Comparison of ENCODE assay signal across 8 cellular contexts in the genomic region with DNA sequence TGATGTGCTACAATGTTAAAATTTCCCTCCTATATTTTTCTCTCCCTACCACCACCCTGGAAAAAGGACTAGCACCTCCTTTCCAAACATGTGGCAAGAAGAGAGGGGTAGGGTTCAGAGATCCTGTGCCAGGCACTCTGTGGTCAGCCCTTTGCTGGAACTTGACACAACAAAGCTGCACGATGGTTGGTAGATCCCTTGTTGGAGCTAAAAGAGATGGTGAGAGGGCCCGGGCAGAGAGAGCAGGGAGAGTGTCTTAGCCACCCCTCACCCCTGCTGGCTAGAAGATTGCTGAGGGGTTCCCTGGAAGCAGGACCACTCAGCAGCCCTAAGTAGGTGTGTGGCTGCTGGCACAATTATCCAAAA. TPM values are rescaled to one million over a fixed set of nuclear protein-coding genes. Genes with fewer than 3 reads are reported as not detected.
DNase-seq lines count a peak whose midpoint lies in the region; ATAC-seq and TF ChIP-seq lines count a peak whose summit lies in the region.

No MANE protein-coding gene starts in this region.

- CTCF ChIA-PET in activated naive CD4-positive, alpha-beta T cell treated with anti-CD3 and anti-CD28 coated beads, Interleukin-2, amount 10 ng/mL, durations not matched to agents 7 days and 5 days (lab: Charles Lee): interaction anchor here (1.0 kb wide), 1 partner anchor 80 kb away, joined by 7 read pairs; no protein-coding TSS in a partner anchor
- CTCF ChIA-PET in naive thymus-derived CD4-positive, alpha-beta T cell (lab: Charles Lee): no interaction called here

- H3K4me1 Mint-ChIP-seq in activated naive CD4-positive, alpha-beta T cell treated with anti-CD3 and anti-CD28 coated beads, Interleukin-2, amount 10 ng/mL, durations not matched to agents 7 days and 5 days: peaks cover 69% of the 10 kb centered on the region
- H3K4me1 Mint-ChIP-seq in naive thymus-derived CD4-positive, alpha-beta T cell: peaks cover 50 to 67% (median 63%) of the 10 kb centered on the region in 7 donors

- TF ChIP-seq POLR2A in upper lobe of left lung (IDR thresholded peaks at IDR 0.05): no peak

- H3K27me3 ChIP-seq in ascending aorta (no peaks in the 10 kb centered on the region), upper lobe of left lung (no peaks in the 10 kb centered on the region)
- no peaks in the 10 kb centered on the region for H3K27me3 ChIP-seq in naive thymus-derived CD4-positive, alpha-beta T cell (ENCODE audit: control insufficient read depth in 2 of 2, insufficient read depth in 2 of 2, low read length in 2 of 2)

- peaks cover 6 to 16% of the 10 kb centered on the region in 2 donors for H3K4me1 ChIP-seq in ascending aorta
- H3K4me1 ChIP-seq in naive thymus-derived CD4-positive, alpha-beta T cell (ENCODE audit: control insufficient read depth in 2 of 2, insufficient read depth in 2 of 2, low read length in 2 of 2): peaks cover 38 to 46% of the 10 kb centered on the region in 2 donors
- peaks cover 22 to 44% (median 31%) of the 10 kb centered on the region in 4 donors for H3K4me1 ChIP-seq in upper lobe of left lung

- H3K27ac Mint-ChIP-seq in activated naive CD4-positive, alpha-beta T cell treated with anti-CD3 and anti-CD28 coated beads, Interleukin-2, amount 10 ng/mL, durations not matched to agents 7 days and 5 days: peak overlapping the region; percentile 88
- peak overlapping the region; percentile 84 to 97 (median 88) for H3K27ac Mint-ChIP-seq in naive thymus-derived CD4-positive, alpha-beta T cell

- no peak for DNase-seq in activated naive CD4-positive, alpha-beta T cell treated with anti-CD3 and anti-CD28 coated beads, Interleukin-2, amount 10 ng/mL, durations not matched to agents 7 days and 5 days
- DNase-seq in activated naive CD4-positive, alpha-beta T cell treated with Interleukin-2 at 50 U/mL for 16 hours: no peak
- DNase-seq in ascending aorta (ENCODE audit: low spot score in 2 of 2) (no peak), upper lobe of left lung (no peak), NCI-H128 (lab: John Stamatoyannopoulos, UW; ENCODE audit: unreplicated experiment) (no peak), NCI-H1694 treated with DMSO at 0.1 percent for 48 hours (lab: John Stamatoyannopoulos, UW) (no peak), NK-92 (lab: John Stamatoyannopoulos, UW; ENCODE audit: unreplicated experiment) (no peak)
- DNase-seq in naive thymus-derived CD4-positive, alpha-beta T cell: no peak

- intact Hi-C loops in ascending aorta (cut with DNase I): loop anchor here (2.0 to 5.0 kb wide), 8 partner anchors 71 to 521 kb away; a partner anchor contains a TSS
- intact Hi-C loops in naive thymus-derived CD4-positive, alpha-beta T cell (cut with micrococcal nuclease): loop anchor here (5.0 kb wide), 4 partner anchors 134 to 809 kb away; a partner anchor contains a TSS

- ATAC-seq in naive thymus-derived CD4-positive, alpha-beta T cell: no peak
- no peak for ATAC-seq in upper lobe of left lung (ENCODE audit: low FRiP score in 2 of 2)

- no peaks in the 10 kb centered on the region for H3K9me3 ChIP-seq in ascending aorta
- H3K9me3 ChIP-seq in naive thymus-derived CD4-positive, alpha-beta T cell (ENCODE audit: control insufficient read depth in 2 of 3, low read length in 3 of 3): no peaks in the 10 kb centered on the region
- no peaks in the 10 kb centered on the region for H3K9me3 ChIP-seq in upper lobe of left lung

- TF ChIP-seq CTCF in ascending aorta (IDR thresholded peaks at IDR 0.05) (no peak), upper lobe of left lung (IDR thresholded peaks at IDR 0.05) (no peak)

- H3K27me3 Mint-ChIP-seq in activated naive CD4-positive, alpha-beta T cell treated with anti-CD3 and anti-CD28 coated beads, Interleukin-2, amount 10 ng/mL, durations not matched to agents 7 days and 5 days: peaks cover 4% of the 10 kb centered on the region
- H3K27me3 Mint-ChIP-seq in naive thymus-derived CD4-positive, alpha-beta T cell: no peaks in the 10 kb centered on the region

- H3K4me3 Mint-ChIP-seq in activated naive CD4-positive, alpha-beta T cell treated with anti-CD3 and anti-CD28 coated beads, Interleukin-2, amount 10 ng/mL, durations not matched to agents 7 days and 5 days: no peak overlapping the region
- peak overlapping the region; percentile 64 to 99 (median 96) for H3K4me3 Mint-ChIP-seq in naive thymus-derived CD4-positive, alpha-beta T cell

- 61 to 74% methylated on average over 2 of the region's 2 CpGs for WGBS in upper lobe of left lung, 2 donors

- H3K36me3 Mint-ChIP-seq in activated naive CD4-positive, alpha-beta T cell treated with anti-CD3 and anti-CD28 coated beads, Interleukin-2, amount 10 ng/mL, durations not matched to agents 7 days and 5 days: peaks cover 20% of the 10 kb centered on the region
- H3K36me3 Mint-ChIP-seq in naive thymus-derived CD4-positive, alpha-beta T cell: peaks cover 0 to 13% (median 0%) of the 10 kb centered on the region in 5 donors

- H3K36me3 ChIP-seq in ascending aorta (no peaks in the 10 kb centered on the region), upper lobe of left lung (no peaks in the 10 kb centered on the region)
- H3K36me3 ChIP-seq in naive thymus-derived CD4-positive, alpha-beta T cell (ENCODE audit: control insufficient read depth in 2 of 3, insufficient read depth in 3 of 3, low read length in 3 of 3): peaks cover 0 to 3% (median 0%) of the 10 kb centered on the region in 3 experiments

- no peak for TF ChIP-seq EP300 in upper lobe of left lung (IDR thresholded peaks at IDR 0.05)

- H3K9me3 Mint-ChIP-seq in activated naive CD4-positive, alpha-beta T cell treated with anti-CD3 and anti-CD28 coated beads, Interleukin-2, amount 10 ng/mL, durations not matched to agents 7 days and 5 days: no peaks in the 10 kb centered on the region
- H3K9me3 Mint-ChIP-seq in naive thymus-derived CD4-positive, alpha-beta T cell: peaks cover 0 to 8% (median 0%) of the 10 kb centered on the region in 11 donors

- POLR2A ChIA-PET in naive thymus-derived CD4-positive, alpha-beta T cell (lab: Charles Lee): interaction anchor here (1.0 kb wide), 2 partner anchors 79 to 81 kb away, joined by 3 to 10 read pairs; no protein-coding TSS in a partner anchor

- H3K27ac ChIP-seq in ascending aorta (peak overlapping the region; percentile 58 to 86), upper lobe of left lung (peak overlapping the region; percentile 8 to 97 (median 86))
- H3K27ac ChIP-seq in naive thymus-derived CD4-positive, alpha-beta T cell (ENCODE audit: low read depth, low read length): peak overlapping the region; percentile 93

- H3K4me3 ChIP-seq in ascending aorta (no peak overlapping the region), upper lobe of left lung (no peak overlapping the region)
- no peak overlapping the region for H3K4me3 ChIP-seq in naive thymus-derived CD4-positive, alpha-beta T cell (ENCODE audit: low read length)

RNA-seq across cellular contexts. Expression of a gene that starts 2.5 kb away (rescaled TPM):
- total RNA-seq in ascending aorta: 51.0 TPM
- total RNA-seq in naive thymus-derived CD4-positive, alpha-beta T cell: 100 to 1,000 TPM in 2 of 5 experiments, 10 to 100 TPM in 3; 69.4 to 124 (median 98.1) TPM
- 10 to 100 TPM; 19.4 to 21.3 TPM for polyA plus RNA-seq in naive thymus-derived CD4-positive, alpha-beta T cell
- total RNA-seq in upper lobe of left lung: 10 to 100 TPM; 17.8 to 35.6 (median 26.4) TPM
